ENCODE assay signal across 1 cellular context in genomic region chr10:112739219-112739969, GRCh38.
TF ChIP-seq lines count a peak whose summit lies in the region.

No MANE protein-coding gene starts in this region.

TF ChIP-seq in HepG2, 621 proteins besides CTCF, POLR2A, EP300 and RAD21 (continued from another document and continues in another):
- TF ChIP-seq ZHX2 (IDR thresholded peaks at IDR 0.05; ENCODE audit: low read depth): peak; percentile 51
- no peak; the same call in 1 of the 2 replicates for TF ChIP-seq ZHX2 (CRISPR knock-in tag; IDR thresholded peaks at IDR 0.05; ENCODE audit: borderline replicate concordance)
- TF ChIP-seq ARID4A (CRISPR knock-in tag; IDR thresholded peaks at IDR 0.05; ENCODE audit: borderline replicate concordance): no peak; the same call in 1 of the 2 replicates
- no peak for TF ChIP-seq THAP9 (CRISPR knock-in tag; IDR thresholded peaks at IDR 0.05; ENCODE audit: borderline replicate concordance)
- TF ChIP-seq ZNF772 (CRISPR knock-in tag; IDR thresholded peaks at IDR 0.05): no peak
- no peak for TF ChIP-seq ZNF546 (CRISPR knock-in tag; conservative IDR thresholded peaks at IDR 0.05)
- TF ChIP-seq KDM5B (CRISPR knock-in tag; IDR thresholded peaks at IDR 0.05; ENCODE audit: borderline replicate concordance): no peak
- TF ChIP-seq ZNF275 (CRISPR knock-in tag; IDR thresholded peaks at IDR 0.05; ENCODE audit: borderline replicate concordance): 0 out of 2 replicates have a peak, but pooled peaks have one; percentile 36
- TF ChIP-seq DPF2 (CRISPR knock-in tag; IDR thresholded peaks at IDR 0.05; ENCODE audit: borderline replicate concordance, low read depth): peak; percentile 94
- TF ChIP-seq DMTF1 (CRISPR knock-in tag; IDR thresholded peaks at IDR 0.05): no peak
- TF ChIP-seq MED1 (CRISPR knock-in tag; IDR thresholded peaks at IDR 0.05): peak; percentile 98
- TF ChIP-seq SMYD3 (CRISPR knock-in tag; IDR thresholded peaks at IDR 0.05): no peak
- no peak for TF ChIP-seq SNRNP70 (IDR thresholded peaks at IDR 0.05; ENCODE audit: low read depth, low read length)
- no peak for TF ChIP-seq ZNF512B (CRISPR knock-in tag; IDR thresholded peaks at IDR 0.05; ENCODE audit: borderline replicate concordance)
- peak; percentile 56; the same call in 1 of the 2 replicates for TF ChIP-seq TEF (CRISPR knock-in tag; IDR thresholded peaks at IDR 0.05)
- no peak for TF ChIP-seq HNRNPH1 (optimal IDR thresholded peaks at IDR 0.05; ENCODE audit: low read depth, low read length)
- TF ChIP-seq MLXIP (CRISPR knock-in tag; IDR thresholded peaks at IDR 0.05; ENCODE audit: borderline replicate concordance): peak; percentile 69; the same call in 1 of the 2 replicates
- no peak for TF ChIP-seq GRHL1 (CRISPR knock-in tag; conservative IDR thresholded peaks at IDR 0.05)
- TF ChIP-seq ZNF17 (CRISPR knock-in tag; IDR thresholded peaks at IDR 0.05): no peak
- TF ChIP-seq ZNF10 (CRISPR knock-in tag; IDR thresholded peaks at IDR 0.05; ENCODE audit: borderline replicate concordance, low read depth): no peak
- peak; percentile 97 for TF ChIP-seq FOXO1 (CRISPR knock-in tag; IDR thresholded peaks at IDR 0.05)
- TF ChIP-seq ZNF790 (CRISPR knock-in tag; IDR thresholded peaks at IDR 0.05; ENCODE audit: borderline replicate concordance): no peak
